Comparison of ENCODE assay signal across 3 cellular contexts in genomic region chr9:109629615-109630014, GRCh38.
TF ChIP-seq lines count a peak whose summit lies in the region.

No MANE protein-coding gene starts in this region.

TF ChIP-seq in HepG2, 621 proteins besides CTCF, POLR2A, EP300 and RAD21:
- TF ChIP-seq CEBPB (IDR thresholded peaks at IDR 0.05; ENCODE audit: borderline replicate concordance, low read depth, low read length) (peak; percentile 38; the same call in 1 of the 2 replicates), ZFP36 (IDR thresholded peaks at IDR 0.05; ENCODE audit: borderline replicate concordance, low read depth, low read length, partially characterized antibody) (no peak)

TF ChIP-seq in IMR-90, 13 proteins besides CTCF, POLR2A, EP300 and RAD21:
- TF ChIP-seq CEBPB (IDR thresholded peaks at IDR 0.05; ENCODE audit: low read depth, low read length) (peak; percentile 56), SMC3 (IDR thresholded peaks at IDR 0.05; ENCODE audit: low read depth, low read length) (no peak)

TF ChIP-seq in H1, 55 proteins besides CTCF, POLR2A, EP300 and RAD21:
- TF ChIP-seq NANOG (IDR thresholded peaks at IDR 0.05; ENCODE audit: insufficient read depth, low read depth, low read length, poor library complexity, severe bottlenecking) (no peak), RFX5 (IDR thresholded peaks at IDR 0.05; ENCODE audit: borderline replicate concordance, low read depth, low read length) (no peak), SAP30 (IDR thresholded peaks at IDR 0.05; ENCODE audit: insufficient read depth, insufficient replicate concordance, low read length) (no peak), CEBPB (IDR thresholded peaks at IDR 0.05; ENCODE audit: low read depth, low read length) (peak; percentile 50; the same call in 1 of the 2 replicates)
